In genomic region chr2:8684885-8685696, GRCh38 we compare ENCODE assay signal across 8 cellular contexts.
A peak's percentile ranks its signal among the peaks of the same experiment; 100 is the strongest.
DNase-seq lines count a peak whose midpoint lies in the region; ATAC-seq, FAIRE-seq and TF ChIP-seq lines count a peak whose summit lies in the region.

No MANE protein-coding gene starts in this region.

- no peaks in the 10 kb centered on the region for H3K9me3 ChIP-seq in muscle layer of colon (ENCODE audit: low read length)
- H3K9me3 ChIP-seq in subcutaneous abdominal adipose tissue (ENCODE audit: control insufficient read depth in 5 of 5, low read length in 5 of 5): no peaks in the 10 kb centered on the region

- H3K9ac ChIP-seq in muscle layer of colon (ENCODE audit: low read length) (no peak overlapping the region), subcutaneous abdominal adipose tissue (ENCODE audit: low read length in 5 of 5) (peak overlapping the region in 4 of 5 donors; percentile 57 to 81 (median 72))

- peak; percentile 2 for ATAC-seq in GM21825 (IDR thresholded peaks at IDR 0.05; ENCODE audit: unreplicated experiment)

- no peak for FAIRE-seq in urothelium cell line (lab: Jason Lieb, UNC)

- H3K4me1 ChIP-seq in muscle layer of colon (ENCODE audit: insufficient read depth, low read length) (peaks cover 14% of the 10 kb centered on the region), subcutaneous abdominal adipose tissue (ENCODE audit: control insufficient read depth in 5 of 5, insufficient read depth in 5 of 5, low read length in 5 of 5) (peaks cover 3 to 47% (median 38%) of the 10 kb centered on the region in 5 donors)

- H3K36me3 ChIP-seq in muscle layer of colon (ENCODE audit: insufficient read depth, low read length): no peaks in the 10 kb centered on the region
- no peaks in the 10 kb centered on the region for H3K36me3 ChIP-seq in subcutaneous abdominal adipose tissue (ENCODE audit: control insufficient read depth in 5 of 5, insufficient read depth in 5 of 5, low read length in 5 of 5)

- H3K27ac ChIP-seq in muscle layer of colon (ENCODE audit: low read depth, low read length) (peak overlapping the region; percentile 94), subcutaneous abdominal adipose tissue (ENCODE audit: low read depth, low read length) (peak overlapping the region; percentile 88)

- H3K27me3 ChIP-seq in muscle layer of colon (ENCODE audit: control insufficient read depth in 1 of 2, insufficient read depth in 2 of 2, low read length in 2 of 2) (no peaks in the 10 kb centered on the region), subcutaneous abdominal adipose tissue (ENCODE audit: control insufficient read depth in 5 of 5, insufficient read depth in 4 of 5, low read length in 5 of 5) (no peaks in the 10 kb centered on the region)

- peak in 11 of 14 donors; percentile 20 to 63 (median 43) for DNase-seq in C1 segment of cervical spinal cord (lab: John Stamatoyannopoulos, UW)
- peak; percentile 90 for DNase-seq in NCI-H345 (lab: John Stamatoyannopoulos, UW)
- peak; percentile 85 for DNase-seq in activated CD8-positive, alpha-beta memory T cell treated with anti-CD3 and anti-CD28 coated beads, Interleukin-2, amount 50 U/mL, for 48 hours
- DNase-seq in erythroblast (lab: John Stamatoyannopoulos, UW): peak; percentile 70 to 76
- no peak for DNase-seq in urothelium cell line (ENCODE audit: low spot score)

- peak; percentile 95 for TF ChIP-seq POLR2A in erythroblast (IDR thresholded peaks at IDR 0.05; ENCODE audit: low read length)

- H3K4me3 ChIP-seq in muscle layer of colon (ENCODE audit: low read depth in 1 of 2, low read length in 2 of 2) (peak overlapping the region; percentile 66 to 75), subcutaneous abdominal adipose tissue (ENCODE audit: low read depth in 1 of 5, low read length in 5 of 5) (peak overlapping the region; percentile 66 to 75 (median 70))
